ENCODE assay signal across 18 cellular contexts in genomic region chr20:59645316-59645715, GRCh38. TPM values are rescaled to one million over a fixed set of nuclear protein-coding genes. Genes with fewer than 3 reads are reported as not detected.
A peak's percentile ranks its signal among the peaks of the same experiment; 100 is the strongest.
DNase-seq lines count a peak whose midpoint lies in the region; ATAC-seq lines count a peak whose summit lies in the region.
"Had no signal": no experiment of that assay in that cellular context is flagged by ENCODE, and none has a peak within 500 bp of the region (broad histone marks: within the 10 kb centered on the region; RNA-seq: fewer than 3 reads in every experiment).

No MANE protein-coding gene starts in this region.

- in situ Hi-C loops in G401 (cut with HindIII; ENCODE audit: low sequenced_read_pairs) = no loop called here

- DNase-seq in G401 (ENCODE audit: low spot score) = peak; percentile 72
- peak; percentile 60 for DNase-seq in cerebellum (ENCODE audit: low spot score)
- peak; percentile 23 for DNase-seq in islet precursor cell
- no peak for DNase-seq in sciatic nerve (ENCODE audit: low spot score)
- no peak for DNase-seq in HPDE6-E6E7 (ENCODE audit: extremely low spot score)
- DNase-seq: activated naive CD4-positive, alpha-beta T cell treated with anti-CD3 and anti-CD28 coated beads for 36 hours; EL; heart left ventricle; immature natural killer cell; NCI-H1092; NCI-H187 treated with DMSO at 0.1 percent for 48 hours; NCI-H526 treated with DMSO at 0.1 percent for 48 hours; Peyer's patch; stimulated activated CD4-positive, alpha-beta T cell treated with anti-CD3 and anti-CD28 coated beads, Interleukin-2, amount 100 ng/mL, for 24 hours had no signal

- ATAC-seq in sciatic nerve (peak; percentile 48), GM21515 (IDR thresholded peaks at IDR 0.05; ENCODE audit: unreplicated experiment) (no peak), GM21576 (IDR thresholded peaks at IDR 0.05; ENCODE audit: unreplicated experiment) (no peak)

- intact Hi-C loops in sciatic nerve (cut with DNase I) = no loop called here

RNA-seq across cellular contexts. Expression of gene PHACTR3, which starts 41.0 kb away (rescaled TPM):
- total RNA-seq in G401 (2014; rRNA removed; shearing (Covaris generic)) = not detected in 2 replicates
- total RNA-seq in cerebellum = 20.1 TPM
- not detected for total RNA-seq in sciatic nerve
- total RNA-seq: activated CD8-positive, alpha-beta memory T cell treated with anti-CD3 and anti-CD28 coated beads for 36 hours; activated naive CD4-positive, alpha-beta T cell treated with anti-CD3 and anti-CD28 coated beads for 36 hours; SJCRH30 had no signal

Comparison
In these comparisons a context has a peak if more than half of its experiments do, and no peak if none do; other contexts are left out.
1. DNase-seq: peak in G401 (single experiment), cerebellum (single experiment) and islet precursor cell (single experiment); none in sciatic nerve (single experiment) and HPDE6-E6E7 (single experiment).
2. RNA of gene PHACTR3, which starts 41.0 kb away (total RNA-seq): 20.1 TPM in cerebellum (single experiment); not detected in sciatic nerve (single experiment) and not detected in G401; every median in the first group is over 10 times any median in the second.